ENCODE assay signal across 8 cellular contexts in genomic region chr3:179015551-179016020, GRCh38. TPM values are rescaled to one million over a fixed set of nuclear protein-coding genes. Genes with fewer than 3 reads are reported as not detected.
A peak's percentile ranks its signal among the peaks of the same experiment; 100 is the strongest.
DNase-seq lines count a peak whose midpoint lies in the region; ATAC-seq and TF ChIP-seq lines count a peak whose summit lies in the region.

No MANE protein-coding gene starts in this region.

- H3K9me3 ChIP-seq in BE2C = no peaks in the 10 kb centered on the region
- no peaks in the 10 kb centered on the region for H3K9me3 ChIP-seq in mammary epithelial cell (replicated peaks; ENCODE audit: insufficient read depth, low read length)

- H3K79me2 ChIP-seq in mammary epithelial cell (ENCODE audit: insufficient read depth, low read length) = no peaks in the 10 kb centered on the region

- H3K4me3 ChIP-seq in BE2C (ENCODE audit: low read depth, low read length) (no peak overlapping the region), mammary epithelial cell (replicated peaks in 1 of 3; ENCODE audit: insufficient read depth in 1 of 3, low read depth in 2 of 3, low read length in 3 of 3) (no peak overlapping the region), kidney epithelial cell (ENCODE audit: low read depth, low read length) (no peak overlapping the region)

- no peak overlapping the region for H3K4me2 ChIP-seq in mammary epithelial cell (ENCODE audit: insufficient read depth, low read depth, low read length)

- 0% methylated on average over 1 of the region's 1 CpG for WGBS in mammary epithelial cell (ENCODE audit: low coverage, missing lambda C conversion rate)

- BruUV-seq in mammary epithelial cell (replicated peaks; lab: Mats Ljungman, UMichigan) = no TSS peak

- H3K27me3 ChIP-seq in BE2C (no peaks in the 10 kb centered on the region), mammary epithelial cell (ENCODE audit: insufficient read depth, low read length) (no peaks in the 10 kb centered on the region), kidney epithelial cell (ENCODE audit: control insufficient read depth, insufficient read depth, low read length) (no peaks in the 10 kb centered on the region)

- dilution Hi-C loops in mammary epithelial cell (cut with HindIII; ENCODE audit: low sequenced_read_pairs) = loop anchor here (25.0 kb wide), 1 partner anchor 297 kb away; the partner anchor contains the start of gene ZNF639

- in situ Hi-C loops in mammary epithelial cell (cut with MboI; ENCODE audit: low sequenced_read_pairs in 2 of 2) = loop anchor here (5.0 to 10.0 kb wide), 2 partner anchors 299 to 302 kb away; no protein-coding TSS in a partner anchor

- intact Hi-C loops in mammary epithelial cell (cut with micrococcal nuclease) = loop anchor here (1.0 to 2.0 kb wide), 4 partner anchors 54 to 301 kb away; no protein-coding TSS in a partner anchor

- H3K36me3 ChIP-seq in BE2C = no peaks in the 10 kb centered on the region
- H3K36me3 ChIP-seq in mammary epithelial cell (ENCODE audit: insufficient read depth, low read length) = peaks cover 2% of the 10 kb centered on the region
- H3K36me3 ChIP-seq in kidney epithelial cell (ENCODE audit: control insufficient read depth, insufficient read depth, low read length) = no peaks in the 10 kb centered on the region

- no peaks in the 10 kb centered on the region for H3K4me1 ChIP-seq in BE2C
- H3K4me1 ChIP-seq in mammary epithelial cell (ENCODE audit: insufficient read depth, low read length) = no peaks in the 10 kb centered on the region

- CTCF ChIA-PET in mammary epithelial cell (lab: Charles Lee; ENCODE audit: low non-redundant PET) = interaction anchor here (0.5 to 0.7 kb wide), 4 partner anchors 30 to 306 kb away, joined by 3 to 15 read pairs (median 4); no protein-coding TSS in a partner anchor

- peak; percentile 93 for TF ChIP-seq CTCF in BE2C (IDR thresholded peaks at IDR 0.05; ENCODE audit: low read depth, low read length)
- TF ChIP-seq CTCF in mammary epithelial cell (conservative IDR thresholded peaks at IDR 0.05 in 1 of 2, IDR thresholded peaks at IDR 0.05 in 1 of 2; ENCODE audit: extremely low read depth in 1 of 2, insufficient read depth in 1 of 2, low read depth in 1 of 2, low read length in 2 of 2) = peak; percentile 78 to 85
- TF ChIP-seq CTCF in kidney epithelial cell (IDR thresholded peaks at IDR 0.05; ENCODE audit: insufficient read depth, low read length, poor library complexity, severe bottlenecking) = peak; percentile 65

- DNase-seq in BE2C (peak; percentile 57), NCI-H146 treated with DMSO at 0.1 percent for 48 hours (lab: John Stamatoyannopoulos, UW; ENCODE audit: unreplicated experiment) (peak; percentile 76), SW480 (ENCODE audit: low spot score) (peak; percentile 71), mammary epithelial cell (peak; percentile 75), kidney epithelial cell (ENCODE audit: low read depth) (peak; percentile 29)
- DNase-seq in stimulated activated CD8-positive, alpha-beta memory T cell treated with anti-CD3 and anti-CD28 coated beads, Interleukin-4, amount 100 ng/mL, for 1 hour (ENCODE audit: low read depth in 2 of 2, low spot score in 1 of 2) = peak; percentile 17 to 40

- H3K9ac ChIP-seq in mammary epithelial cell (ENCODE audit: insufficient read depth, low read length) = no peak overlapping the region

- no peak overlapping the region for H2AFZ ChIP-seq in mammary epithelial cell (ENCODE audit: low read depth, low read length)

- ATAC-seq in GM18519 (IDR thresholded peaks at IDR 0.05; ENCODE audit: low FRiP score, unreplicated experiment) = peak; percentile 50
- peak; percentile 56 for ATAC-seq in HG02973 (IDR thresholded peaks at IDR 0.05; ENCODE audit: unreplicated experiment)

- no peaks in the 10 kb centered on the region for H4K20me1 ChIP-seq in mammary epithelial cell (ENCODE audit: insufficient read depth, low read length)

- H3K27ac ChIP-seq in mammary epithelial cell (ENCODE audit: insufficient read depth, low read depth, low read length) = no peak overlapping the region

RNA-seq across cellular contexts. Expression of gene ZMAT3, which starts 56.0 kb away (rescaled TPM):
- polyA plus RNA-seq in BE2C (2012; ENCODE audit: insufficient read depth, insufficient read length, low read depth) = 3.1 TPM
- total RNA-seq in mammary epithelial cell = 10 to 100 TPM; 31.3 to 56.2 TPM
- 24.4 TPM for polyA plus RNA-seq in mammary epithelial cell
- 64.2 TPM for polyA minus RNA-seq in mammary epithelial cell
- total RNA-seq in kidney epithelial cell = 49.3 and 51.7 TPM in 2 replicates
